Comparison of ENCODE assay signal across 8 cellular contexts in genomic region chr5:56909294-56910122, GRCh38. TPM values are rescaled to one million over a fixed set of nuclear protein-coding genes. Genes with fewer than 3 reads are reported as not detected.
DNase-seq lines count a peak whose midpoint lies in the region; ATAC-seq and TF ChIP-seq lines count a peak whose summit lies in the region.

Gene SETD9, plus strand, starts transcription at chr5:56909596. Its CDS starts 50 bp downstream, at chr5:56909646.

- no peaks in the 10 kb centered on the region for H3K9me3 Mint-ChIP-seq in Caco-2 (ENCODE audit: unreplicated experiment)
- H3K9me3 Mint-ChIP-seq in endodermal cell, result no peaks in the 10 kb centered on the region

- peak; percentile 86 for ATAC-seq in GM21390 (IDR thresholded peaks at IDR 0.05; ENCODE audit: unreplicated experiment)

- DNase-seq in Caco-2 (peak; percentile 97 to 99), HUDEP-2 (lab: John Stamatoyannopoulos, UW; ENCODE audit: unreplicated experiment in 76 of 76) (peak; percentile 37 to 99 (median 95)), NOMO-1 treated with dmso at 0.1 percent for 144 hours (lab: John Stamatoyannopoulos, UW; ENCODE audit: unreplicated experiment) (peak; percentile 95), endodermal cell (peak; percentile 99), mesenteric fat pad (ENCODE audit: low spot score) (peak; percentile 99)
- DNase-seq in activated CD8-positive, alpha-beta memory T cell treated with anti-CD3 and anti-CD28 coated beads, Interleukin-2, amount 50 U/mL, for 24 hours (ENCODE audit: extremely low read depth), result peak; percentile 80
- DNase-seq in stimulated activated CD8-positive, alpha-beta memory T cell treated with anti-CD3 and anti-CD28 coated beads, Interleukin-15, amount 100 ng/mL, for 1 hour (ENCODE audit: low read depth), result peak; percentile 62

- H3K9me3 ChIP-seq in Caco-2, result no peaks in the 10 kb centered on the region
- peaks cover 9% of the 10 kb centered on the region for H3K9me3 ChIP-seq in endodermal cell (ENCODE audit: control insufficient read depth, low read length)

- BruUV-seq in Caco-2 (replicated peaks; lab: Mats Ljungman, UMichigan), result no TSS peak

- H3K9ac ChIP-seq in endodermal cell (ENCODE audit: extremely low read depth, low read length, poor library complexity, severe bottlenecking), result peak within 1 kb of the TSS; percentile 92

- H3K27ac Mint-ChIP-seq in Caco-2 (ENCODE audit: unreplicated experiment), result peak within 1 kb of the TSS; percentile 94
- H3K27ac Mint-ChIP-seq in endodermal cell, result peak within 1 kb of the TSS; percentile 97

- H3K4me3 ChIP-seq in Caco-2 (ENCODE audit: low read depth, low read length) (peak within 1 kb of the TSS; percentile 85), endodermal cell (ENCODE audit: low read length) (peak within 1 kb of the TSS; percentile 92)

- H3K27ac ChIP-seq in endodermal cell (ENCODE audit: low read depth, low read length), result peak within 1 kb of the TSS; percentile 97

- H3K4me3 Mint-ChIP-seq in Caco-2 (ENCODE audit: unreplicated experiment) (peak within 1 kb of the TSS; percentile 96), endodermal cell (peak within 1 kb of the TSS; percentile 82)

- peaks cover 7% of the 10 kb centered on the region for H3K36me3 Mint-ChIP-seq in Caco-2 (ENCODE audit: insufficient read depth, unreplicated experiment)
- peaks cover 9% of the 10 kb centered on the region for H3K36me3 Mint-ChIP-seq in endodermal cell (ENCODE audit: low read depth)

- H3K4me1 ChIP-seq in Caco-2 (no peaks in the 10 kb centered on the region), endodermal cell (ENCODE audit: control insufficient read depth, insufficient read depth, low read length) (no peaks in the 10 kb centered on the region)

- POLR2A ChIA-PET in Caco-2 (lab: Charles Lee), result interaction anchor here (0.7 to 2.6 kb wide), 9 partner anchors 9 to 462 kb away, joined by 3 to 22 read pairs (median 4); partner anchors contain the start of gene GPBP1

- TF ChIP-seq CTCF in Caco-2 (IDR thresholded peaks at IDR 0.05; ENCODE audit: insufficient read depth in 1 of 2, low read depth in 1 of 2, low read length in 1 of 2, severe bottlenecking in 1 of 2, unreplicated experiment in 1 of 2) (no peak), endodermal cell (conservative IDR thresholded peaks at IDR 0.05) (no peak)

- H3K4me1 Mint-ChIP-seq in Caco-2 (ENCODE audit: low read depth, unreplicated experiment), result no peaks in the 10 kb centered on the region
- H3K4me1 Mint-ChIP-seq in endodermal cell, result peaks cover 14% of the 10 kb centered on the region

- 2 to 3% methylated on average over 19 to 81 of the region's 81 CpGs for WGBS in endodermal cell (ENCODE audit: insufficient coverage in 1 of 2, insufficient read length in 1 of 2), 2 experiments

- H3K36me3 ChIP-seq in Caco-2 (ENCODE audit: control insufficient read depth, insufficient read depth, low read length) (no peaks in the 10 kb centered on the region), endodermal cell (ENCODE audit: control insufficient read depth, insufficient read depth, low read length) (no peaks in the 10 kb centered on the region)

- CTCF ChIA-PET in Caco-2 (lab: Charles Lee), result interaction anchor here (0.9 to 2.6 kb wide), 7 partner anchors 9 to 639 kb away, joined by 3 to 8 read pairs (median 5); no protein-coding TSS in a partner anchor

- intact Hi-C loops in Caco-2 (cut with micrococcal nuclease; ENCODE audit: unreplicated experiment), result loop anchor here (1.0 to 10.0 kb wide), 7 partner anchors 9 to 1555 kb away; partner anchors contain the start of genes MIER3 and PLK2

- H3K27me3 ChIP-seq in Caco-2 (replicated peaks; ENCODE audit: control insufficient read depth, insufficient read depth, low read length) (no peaks in the 10 kb centered on the region), endodermal cell (ENCODE audit: control insufficient read depth, insufficient read depth, low read length, poor library complexity, severe bottlenecking) (no peaks in the 10 kb centered on the region)

- H3K27me3 Mint-ChIP-seq in Caco-2 (ENCODE audit: insufficient read depth, unreplicated experiment) (no peaks in the 10 kb centered on the region), endodermal cell (ENCODE audit: insufficient read depth) (no peaks in the 10 kb centered on the region)

RNA-seq across cellular contexts. Expression of gene SETD9, which starts in this region (rescaled TPM):
- total RNA-seq in Caco-2 (2022) (10.5 and 13.1 TPM in 2 replicates), endodermal cell (10 to 100 TPM in 1 of 2 donors, 1 to 10 TPM in 1; 5.0 to 14.9 TPM), mesenteric fat pad (11.9 TPM)
- 10.2 TPM for polyA plus RNA-seq in endodermal cell (2013, experiment 1 of 2)
- polyA plus RNA-seq in endodermal cell (2013, experiment 2 of 2), result 8.5 TPM

Comparison
In these comparisons a context has a peak if more than half of its experiments do, and no peak if none do; other contexts are left out.
1. Peak in every context shown above with its lines: DNase-seq, ATAC-seq, H3K4me3 ChIP-seq and H3K27ac ChIP-seq.